Comparison of ENCODE assay signal across 13 cellular contexts in the genomic region with DNA sequence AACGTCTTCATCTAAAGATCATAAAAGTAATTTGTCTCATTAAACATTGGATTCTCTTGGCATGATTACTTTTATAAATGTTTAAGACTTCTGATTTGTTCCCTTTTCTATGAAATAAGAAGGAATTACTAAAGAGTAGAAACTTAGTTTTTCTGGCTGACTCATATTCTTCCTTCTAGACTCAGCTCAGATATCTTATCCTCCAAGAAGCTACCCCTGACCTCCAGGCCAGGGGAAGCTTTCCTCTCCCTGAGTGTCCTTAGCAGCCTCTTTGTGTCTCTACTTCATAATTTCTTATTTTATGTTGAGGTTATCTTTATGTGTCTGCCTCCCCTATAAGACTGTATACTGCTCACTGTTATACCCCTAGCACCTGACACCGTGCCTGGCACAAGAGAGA.
"Had no signal": no experiment of that assay in that cellular context is flagged by ENCODE, and none has a peak within 500 bp of the region (broad histone marks: within the 10 kb centered on the region; RNA-seq: fewer than 3 reads in every experiment).

No MANE protein-coding gene starts in this region.

- ATAC-seq: activated CD4-positive, CD25-positive, alpha-beta regulatory T cell treated with anti-CD3 and anti-CD28 coated beads, Interleukin-2, amount 50 U/mL, for 24 hours; gastroesophageal sphincter; heart right ventricle; left colon; right cardiac atrium had no signal

- H3K9me3 Mint-ChIP-seq: nephron; stimulated activated naive CD8-positive, alpha-beta T cell treated with anti-CD3 and anti-CD28 coated beads, Interleukin-15, Interleukin-2, amounts not matched to agents 100 ng/mL and 50 ng/mL, for 24 hours had no signal

- H3K4me3 Mint-ChIP-seq: nephron had no signal

- H3K27ac ChIP-seq: gastroesophageal sphincter, heart right ventricle, lower lobe of right lung, skin epidermis had no signal

- DNase-seq: activated effector memory CD4-positive, alpha-beta T cell treated with Interleukin-2 at 50 U/mL for 16 hours; activated naive CD4-positive, alpha-beta T cell treated with anti-CD3 and anti-CD28 coated beads, Interleukin-2, amount 50 U/mL, for 16 hours; activated T-cell treated with anti-CD3 and anti-CD28 coated beads, Interleukin-2, amount 50 U/mL, for 1 hour; heart right ventricle; left colon; lower lobe of right lung; right cardiac atrium; stimulated activated CD4-positive, alpha-beta T cell treated with anti-CD3 and anti-CD28 coated beads, Interleukin-4, amount 100 ng/mL, for 24 hours had no signal

- H3K36me3 ChIP-seq: gastroesophageal sphincter, heart right ventricle, lower lobe of right lung had no signal

- H3K4me1 ChIP-seq: gastroesophageal sphincter, lower lobe of right lung had no signal

- H3K27me3 ChIP-seq: gastroesophageal sphincter had no signal

- H3K4me1 Mint-ChIP-seq: nephron had no signal

- H3K9me3 ChIP-seq: gastroesophageal sphincter, heart right ventricle, lower lobe of right lung had no signal

- H3K4me3 ChIP-seq: gastroesophageal sphincter, heart right ventricle, lower lobe of right lung, skin epidermis had no signal
